Comparison of ENCODE assay signal across 9 cellular contexts in genomic region chr7:73612598-73613269, GRCh38. TPM values are rescaled to one million over a fixed set of nuclear protein-coding genes. Genes with fewer than 3 reads are reported as not detected.
DNase-seq lines count a peak whose midpoint lies in the region; ATAC-seq and TF ChIP-seq lines count a peak whose summit lies in the region.
"Had no signal": no experiment of that assay in that cellular context is flagged by ENCODE, and none has a peak within 500 bp of the region (broad histone marks: within the 10 kb centered on the region; RNA-seq: fewer than 3 reads in every experiment).

No MANE protein-coding gene starts in this region.

- peak; percentile 19 for ATAC-seq in sciatic nerve
- ATAC-seq in HG02981 (IDR thresholded peaks at IDR 0.05; ENCODE audit: unreplicated experiment): no peak

- peak; percentile 69 for DNase-seq in DMS 273 (lab: John Stamatoyannopoulos, UW; ENCODE audit: unreplicated experiment)
- no peak for DNase-seq in DMS 273 treated with DMSO at 0.1 percent for 48 hours (lab: John Stamatoyannopoulos, UW)
- DNase-seq in NCI-H82 (lab: John Stamatoyannopoulos, UW): peak; percentile 68
- DNase-seq in epithelial cell of proximal tubule (ENCODE audit: low read depth): peak; percentile 56
- DNase-seq in sciatic nerve (ENCODE audit: low spot score): no peak
- no peak for DNase-seq in OCI-M2 (lab: John Stamatoyannopoulos, UW; ENCODE audit: unreplicated experiment)
- no peak for DNase-seq in NAMALWA (ENCODE audit: low spot score)
- DNase-seq: NCI-H524 treated with DMSO at 0.1 percent for 48 hours had no signal

- intact Hi-C loops in sciatic nerve (cut with DNase I): loop anchor here (5.0 kb wide), 1 partner anchor 55 kb away; the partner anchor contains the start of gene VPS37D

- peak; percentile 62 for TF ChIP-seq CTCF in epithelial cell of proximal tubule (conservative IDR thresholded peaks at IDR 0.05; ENCODE audit: low read depth, low read length)

- no peak overlapping the region for H3K4me3 ChIP-seq in epithelial cell of proximal tubule (ENCODE audit: low read depth, low read length)

RNA-seq across cellular contexts. Expression of gene MLXIPL, which starts 11.6 kb away (rescaled TPM):
- total RNA-seq in epithelial cell of proximal tubule (not detected in 2 replicates), sciatic nerve (23.8 TPM)

RNA-seq across cellular contexts. Expression of gene TBL2, which starts 34.4 kb away (rescaled TPM):
- 29.6 and 56.4 TPM in 2 replicates for total RNA-seq in epithelial cell of proximal tubule
- 27.1 TPM for total RNA-seq in sciatic nerve

RNA-seq across cellular contexts. Expression of gene VPS37D, which starts 54.9 kb away (rescaled TPM):
- total RNA-seq in epithelial cell of proximal tubule (4.1 and 12.2 TPM in 2 replicates), sciatic nerve (4.5 TPM)

RNA-seq across cellular contexts. Expression of gene BCL7B, which starts 55.2 kb away (rescaled TPM):
- 53.2 and 64.2 TPM in 2 replicates for total RNA-seq in epithelial cell of proximal tubule
- total RNA-seq in sciatic nerve: 38.6 TPM

Comparison
In these comparisons a context has a peak if more than half of its experiments do, and no peak if none do; other contexts are left out.
1. DNase-seq: peak in DMS 273 (single experiment), NCI-H82 (single experiment) and epithelial cell of proximal tubule (single experiment); none in DMS 273 treated with DMSO at 0.1 percent for 48 hours (single experiment), sciatic nerve (single experiment), OCI-M2 (single experiment) and NAMALWA (single experiment).
2. RNA of gene MLXIPL, which starts 11.6 kb away (total RNA-seq): 23.8 TPM in sciatic nerve (single experiment); not detected in epithelial cell of proximal tubule; every median in the first group is over 10 times any median in the second.